ENCODE assay signal across 27 cellular contexts in the genomic region with DNA sequence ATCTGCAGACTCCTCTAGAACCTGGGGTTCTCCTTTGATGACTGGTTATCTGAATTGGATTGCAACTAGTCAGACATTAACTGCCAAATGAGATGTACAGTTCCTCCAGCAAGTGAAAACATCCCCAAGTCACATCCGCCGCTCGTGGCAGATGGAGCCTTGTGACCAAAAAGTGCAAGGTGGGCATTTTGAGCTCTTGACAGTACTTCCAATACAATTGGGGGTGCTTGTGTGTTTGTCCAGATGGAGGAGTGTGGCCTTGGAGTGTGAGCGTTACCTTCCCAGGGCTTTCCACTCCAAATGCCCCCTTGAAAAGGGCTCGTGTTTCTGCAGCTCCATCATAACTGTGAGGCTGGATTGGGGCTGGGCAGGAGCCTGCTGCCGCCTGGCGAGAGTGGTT. TPM values are rescaled to one million over a fixed set of nuclear protein-coding genes. Genes with fewer than 3 reads are reported as not detected.
DNase-seq lines count a peak whose midpoint lies in the region; ATAC-seq and TF ChIP-seq lines count a peak whose summit lies in the region.
"Had no signal": no experiment of that assay in that cellular context is flagged by ENCODE, and none has a peak within 500 bp of the region (broad histone marks: within the 10 kb centered on the region; RNA-seq: fewer than 3 reads in every experiment).

No MANE protein-coding gene starts in this region.

- no peaks in the 10 kb centered on the region for H3K27me3 Mint-ChIP-seq in activated T-cell treated with anti-CD3 and anti-CD28 coated beads, Interleukin-2, amount 50 U/mL, for 72 hours (ENCODE audit: low read depth)
- H3K27me3 Mint-ChIP-seq in HFFc6 (ENCODE audit: insufficient read depth): peaks cover 2% of the 10 kb centered on the region; the same call in 1 of the 2 replicates
- no peaks in the 10 kb centered on the region for H3K27me3 Mint-ChIP-seq in activated naive CD8-positive, alpha-beta T cell treated with anti-CD3 and anti-CD28 coated beads for 36 hours
- H3K27me3 Mint-ChIP-seq in CD8-positive, alpha-beta memory T cell: no peaks in the 10 kb centered on the region
- H3K27me3 Mint-ChIP-seq: activated CD4-positive, alpha-beta T cell treated with anti-CD3 and anti-CD28 coated beads, Interleukin-2, amount 10 ng/mL, durations not matched to agents 24 days and 14 days had no signal

- TF ChIP-seq CTCF in HFFc6 (IDR thresholded peaks at IDR 0.05): no peak
- TF ChIP-seq CTCF in smooth muscle cell (IDR thresholded peaks at IDR 0.05; ENCODE audit: borderline replicate concordance, insufficient read depth, poor library complexity, severe bottlenecking): no peak
- no peak for TF ChIP-seq CTCF in Peyer's patch (IDR thresholded peaks at IDR 0.05)

- H4K20me1 ChIP-seq in smooth muscle cell (ENCODE audit: low read depth): peaks cover 7% of the 10 kb centered on the region

- H3K9me3 Mint-ChIP-seq in activated T-cell treated with anti-CD3 and anti-CD28 coated beads, Interleukin-2, amount 50 U/mL, for 72 hours: no peaks in the 10 kb centered on the region
- H3K9me3 Mint-ChIP-seq in HFFc6: no peaks in the 10 kb centered on the region
- no peaks in the 10 kb centered on the region for H3K9me3 Mint-ChIP-seq in activated naive CD8-positive, alpha-beta T cell treated with anti-CD3 and anti-CD28 coated beads for 36 hours
- H3K9me3 Mint-ChIP-seq in CD8-positive, alpha-beta memory T cell: no peaks in the 10 kb centered on the region
- H3K9me3 Mint-ChIP-seq: activated CD4-positive, alpha-beta T cell treated with anti-CD3 and anti-CD28 coated beads, Interleukin-2, amount 10 ng/mL, durations not matched to agents 24 days and 14 days; nephron progenitor cell; T-helper 2 cell treated with Interferon-gamma antibody and Interleukin-4, amounts not matched to agents 5 μg/mL and 100 μg/mL, for 36 hours had no signal

- no peak for DNase-seq in activated T-cell treated with anti-CD3 and anti-CD28 coated beads, Interleukin-2, amount 50 U/mL, for 72 hours
- DNase-seq in activated T-cell treated with anti-CD3 and anti-CD28 coated beads, Interleukin-2, amount 50 U/mL, for 1 hour: no peak
- DNase-seq in HFFc6 (no peak), smooth muscle cell (lab: John Stamatoyannopoulos, UW; ENCODE audit: unreplicated experiment) (no peak), NCI-H526 (lab: John Stamatoyannopoulos, UW) (no peak), Peyer's patch (no peak)
- no peak for DNase-seq in activated naive CD8-positive, alpha-beta T cell treated with anti-CD3 and anti-CD28 coated beads for 36 hours
- DNase-seq in CD8-positive, alpha-beta memory T cell: no peak
- DNase-seq: ACHN; activated CD4-positive, alpha-beta T cell treated with anti-CD3 and anti-CD28 coated beads, Interleukin-2, amount 10 ng/mL, durations not matched to agents 24 days and 14 days; activated CD8-positive, alpha-beta memory T cell treated with anti-CD3 and anti-CD28 coated beads, Interleukin-2, amount 50 U/mL, for 48 hours; activated effector memory CD4-positive, alpha-beta T cell treated with anti-CD3 and anti-CD28 coated beads, Interleukin-2, amount 50 U/mL, for 16 hours; Calu3; DND-41; effector CD8-positive, alpha-beta T cell; erythroblast; KG1; kidney; NCI-H1417 treated with DMSO at 0.1 percent for 48 hours; NCI-H2081 treated with DMSO at 0.1 percent for 48 hours; NCI-H446; NCI-H82; nephron progenitor cell; retina; small intestine; upper lobe of right lung had no signal

- ATAC-seq in activated T-cell treated with anti-CD3 and anti-CD28 coated beads, Interleukin-2, amount 50 U/mL, for 72 hours (replicated peaks in 1 of 2): no peak
- ATAC-seq: upper lobe of right lung had no signal

- H3K36me3 ChIP-seq in smooth muscle cell (ENCODE audit: low read depth) (peaks cover 1% of the 10 kb centered on the region), Peyer's patch (peaks cover 0 to 98% (median 0%) of the 10 kb centered on the region in 3 donors)
- H3K36me3 ChIP-seq in CD8-positive, alpha-beta memory T cell (ENCODE audit: insufficient read depth, low read length): peaks cover 53% of the 10 kb centered on the region

- no peaks in the 10 kb centered on the region for H3K9me3 ChIP-seq in smooth muscle cell (replicated peaks; ENCODE audit: low read depth)
- no peaks in the 10 kb centered on the region for H3K9me3 ChIP-seq in CD8-positive, alpha-beta memory T cell (ENCODE audit: low read length)
- H3K9me3 ChIP-seq in Peyer's patch: no peaks in the 10 kb centered on the region
- H3K9me3 ChIP-seq: upper lobe of right lung had no signal

- peaks cover 4 to 9% of the 10 kb centered on the region in 2 donors for H3K36me3 Mint-ChIP-seq in activated T-cell treated with anti-CD3 and anti-CD28 coated beads, Interleukin-2, amount 50 U/mL, for 72 hours (ENCODE audit: insufficient read depth in 2 of 2)
- H3K36me3 Mint-ChIP-seq in HFFc6 (ENCODE audit: low read depth): peaks cover 26% of the 10 kb centered on the region
- peaks cover 20% of the 10 kb centered on the region for H3K36me3 Mint-ChIP-seq in activated naive CD8-positive, alpha-beta T cell treated with anti-CD3 and anti-CD28 coated beads for 36 hours
- peaks cover 0 to 94% (median 30%) of the 10 kb centered on the region in 3 donors for H3K36me3 Mint-ChIP-seq in CD8-positive, alpha-beta memory T cell

- H3K27ac ChIP-seq in smooth muscle cell (ENCODE audit: low read depth): peak overlapping the region; percentile 71
- H3K27ac ChIP-seq in CD8-positive, alpha-beta memory T cell (ENCODE audit: low read depth, low read length): no peak overlapping the region
- H3K27ac ChIP-seq in Peyer's patch: no peak overlapping the region
- H3K27ac ChIP-seq: upper lobe of right lung had no signal

- H3K4me1 ChIP-seq in smooth muscle cell (ENCODE audit: low read depth): peaks cover 6% of the 10 kb centered on the region
- peaks cover 7% of the 10 kb centered on the region for H3K4me1 ChIP-seq in CD8-positive, alpha-beta memory T cell (ENCODE audit: insufficient read depth, low read length)
- H3K4me1 ChIP-seq in Peyer's patch: no peaks in the 10 kb centered on the region
- H3K4me1 ChIP-seq: upper lobe of right lung had no signal

- WGBS in smooth muscle cell (ENCODE audit: low lambda C conversion rate): 96% methylated on average over 7 of the region's 7 CpGs

- no peak for TF ChIP-seq POLR2A in Peyer's patch (IDR thresholded peaks at IDR 0.05)

- peak overlapping the region; percentile 24 for H3K27ac Mint-ChIP-seq in activated T-cell treated with anti-CD3 and anti-CD28 coated beads, Interleukin-2, amount 50 U/mL, for 72 hours
- H3K27ac Mint-ChIP-seq in HFFc6: peak overlapping the region; percentile 24; the same call in 1 of the 2 replicates
- peak overlapping the region; percentile 38 for H3K27ac Mint-ChIP-seq in activated naive CD8-positive, alpha-beta T cell treated with anti-CD3 and anti-CD28 coated beads for 36 hours
- H3K27ac Mint-ChIP-seq in CD8-positive, alpha-beta memory T cell: peak overlapping the region in 3 of 8 donors; percentile 31 to 47 (median 35)

- H3K4me2 ChIP-seq in smooth muscle cell: no peak overlapping the region

- peaks cover 17% of the 10 kb centered on the region for H3F3A ChIP-seq in smooth muscle cell (ENCODE audit: low read depth)

- H3K9ac ChIP-seq in smooth muscle cell (ENCODE audit: low read depth): no peak overlapping the region

- H3K4me3 Mint-ChIP-seq in activated T-cell treated with anti-CD3 and anti-CD28 coated beads, Interleukin-2, amount 50 U/mL, for 72 hours: no peak overlapping the region
- no peak overlapping the region for H3K4me3 Mint-ChIP-seq in HFFc6
- H3K4me3 Mint-ChIP-seq in activated naive CD8-positive, alpha-beta T cell treated with anti-CD3 and anti-CD28 coated beads for 36 hours: no peak overlapping the region
- H3K4me3 Mint-ChIP-seq in CD8-positive, alpha-beta memory T cell: no peak overlapping the region
- H3K4me3 Mint-ChIP-seq: activated CD4-positive, alpha-beta T cell treated with anti-CD3 and anti-CD28 coated beads, Interleukin-2, amount 10 ng/mL, durations not matched to agents 24 days and 14 days; nephron progenitor cell; T-helper 2 cell treated with Interferon-gamma antibody and Interleukin-4, amounts not matched to agents 5 μg/mL and 100 μg/mL, for 36 hours had no signal

- no peak overlapping the region for H2AFZ ChIP-seq in smooth muscle cell (ENCODE audit: low read depth)

- no peak overlapping the region for H3K4me3 ChIP-seq in smooth muscle cell
- no peak overlapping the region for H3K4me3 ChIP-seq in CD8-positive, alpha-beta memory T cell (ENCODE audit: low read length)
- no peak overlapping the region for H3K4me3 ChIP-seq in Peyer's patch
- H3K4me3 ChIP-seq: upper lobe of right lung had no signal

- CTCF ChIA-PET in CD8-positive, alpha-beta memory T cell (lab: Charles Lee): no interaction called here

- H3K4me1 Mint-ChIP-seq in activated T-cell treated with anti-CD3 and anti-CD28 coated beads, Interleukin-2, amount 50 U/mL, for 72 hours (ENCODE audit: low read depth): peaks cover 13% of the 10 kb centered on the region
- H3K4me1 Mint-ChIP-seq in HFFc6 (ENCODE audit: low read depth): peaks cover 30% of the 10 kb centered on the region
- H3K4me1 Mint-ChIP-seq in activated naive CD8-positive, alpha-beta T cell treated with anti-CD3 and anti-CD28 coated beads for 36 hours: peaks cover 27% of the 10 kb centered on the region
- no peaks in the 10 kb centered on the region for H3K4me1 Mint-ChIP-seq in CD8-positive, alpha-beta memory T cell
- H3K4me1 Mint-ChIP-seq: nephron progenitor cell had no signal

- peaks cover 4% of the 10 kb centered on the region for H3K79me2 ChIP-seq in smooth muscle cell (ENCODE audit: low read depth)

- POLR2A ChIA-PET in CD8-positive, alpha-beta memory T cell (lab: Charles Lee): no interaction called here

- H3K27me3 ChIP-seq in smooth muscle cell (ENCODE audit: low read depth): no peaks in the 10 kb centered on the region
- no peaks in the 10 kb centered on the region for H3K27me3 ChIP-seq in CD8-positive, alpha-beta memory T cell (ENCODE audit: insufficient read depth, low read length, poor library complexity, severe bottlenecking)
- H3K27me3 ChIP-seq in Peyer's patch: no peaks in the 10 kb centered on the region
- H3K27me3 ChIP-seq: upper lobe of right lung had no signal

RNA-seq across cellular contexts. Expression of a gene that starts 21.3 kb away (rescaled TPM):
- total RNA-seq in activated T-cell treated with anti-CD3 and anti-CD28 coated beads, Interleukin-2, amount 50 U/mL, for 72 hours: 10 to 100 TPM; 40.7 to 40.9 TPM
- 10 to 100 TPM; 31.4 to 45.2 (median 33.4) TPM for total RNA-seq in HFFc6 (2021; fragmentation: NEBNext Ultra II Directional; extraction: Animal tissue kit (Norgen Biotek cat#: 25700))
- total RNA-seq in activated naive CD8-positive, alpha-beta T cell treated with anti-CD3 and anti-CD28 coated beads for 36 hours: 10 to 100 TPM; 78.0 to 86.4 TPM
- total RNA-seq in smooth muscle cell (6.4 and 18.9 TPM in 2 replicates), Peyer's patch (100 to 1,000 TPM in 1 of 4 donors, 10 to 100 TPM in 3; 49.6 to 120 (median 94.2) TPM)
- polyA plus RNA-seq in smooth muscle cell: 22.1 and 33.5 TPM in 2 replicates
- 10 to 100 TPM; 82.7 to 84.7 TPM for total RNA-seq in CD8-positive, alpha-beta memory T cell
- 20.2 TPM for polyA plus RNA-seq in CD8-positive, alpha-beta memory T cell

RNA-seq across cellular contexts. Expression of a gene that starts 55.2 kb away (rescaled TPM):
- total RNA-seq in activated T-cell treated with anti-CD3 and anti-CD28 coated beads, Interleukin-2, amount 50 U/mL, for 72 hours: 10 to 100 TPM; 13.0 to 15.4 TPM
- total RNA-seq in HFFc6 (2021; fragmentation: NEBNext Ultra II Directional; extraction: Animal tissue kit (Norgen Biotek cat#: 25700)): 10 to 100 TPM; 17.6 to 22.2 (median 19.3) TPM
- 1 to 10 TPM; 7.9 to 8.6 TPM for total RNA-seq in activated naive CD8-positive, alpha-beta T cell treated with anti-CD3 and anti-CD28 coated beads for 36 hours
- total RNA-seq in smooth muscle cell (19.2 and 28.7 TPM in 2 replicates), Peyer's patch (10 to 100 TPM; 17.2 to 94.9 (median 32.1) TPM)
- polyA plus RNA-seq in smooth muscle cell: 18.6 and 23.2 TPM in 2 replicates
- total RNA-seq in CD8-positive, alpha-beta memory T cell: 10 to 100 TPM; 12.2 to 12.5 TPM
- polyA plus RNA-seq in CD8-positive, alpha-beta memory T cell: 19.0 TPM
